Comparison of ENCODE assay signal across 11 cellular contexts in genomic region chr17:335691-336090, GRCh38. TPM values are rescaled to one million over a fixed set of nuclear protein-coding genes. Genes with fewer than 3 reads are reported as not detected.
DNase-seq lines count a peak whose midpoint lies in the region; ATAC-seq, FAIRE-seq and TF ChIP-seq lines count a peak whose summit lies in the region.
"Had no signal": no experiment of that assay in that cellular context is flagged by ENCODE, and none has a peak within 500 bp of the region (broad histone marks: within the 10 kb centered on the region; RNA-seq: fewer than 3 reads in every experiment).

No MANE protein-coding gene starts in this region.

- no peaks in the 10 kb centered on the region for H3K9me3 ChIP-seq in left ventricle myocardium inferior (replicated peaks)
- no peaks in the 10 kb centered on the region for H3K9me3 ChIP-seq in kidney (ENCODE audit: control insufficient read depth in 1 of 2, low read length in 2 of 2)
- no peaks in the 10 kb centered on the region for H3K9me3 ChIP-seq in upper lobe of left lung
- H3K9me3 ChIP-seq: prostate gland had no signal

- DNase-seq in left ventricle myocardium inferior (no peak), left ventricle myocardium superior (no peak), NCI-H2196 (lab: John Stamatoyannopoulos, UW; ENCODE audit: unreplicated experiment) (peak; percentile 57), kidney (peak; percentile 65), upper lobe of left lung (no peak)
- DNase-seq: SW 1271 had no signal

- TF ChIP-seq CTCF in left ventricle myocardium inferior (IDR thresholded peaks at IDR 0.05; ENCODE audit: borderline replicate concordance) (no peak), kidney (IDR thresholded peaks at IDR 0.05; ENCODE audit: borderline replicate concordance, extremely low read depth, insufficient read depth) (no peak), upper lobe of left lung (IDR thresholded peaks at IDR 0.05) (no peak)

- TF ChIP-seq EP300 in upper lobe of left lung (IDR thresholded peaks at IDR 0.05), result no peak

- no peak overlapping the region for H3K4me3 ChIP-seq in left ventricle myocardium inferior
- no peak overlapping the region for H3K4me3 ChIP-seq in kidney (ENCODE audit: low read length in 2 of 2)
- no peak overlapping the region for H3K4me3 ChIP-seq in upper lobe of left lung
- H3K4me3 ChIP-seq: prostate gland had no signal

- no peak for TF ChIP-seq POLR2A in upper lobe of left lung (IDR thresholded peaks at IDR 0.05)

- intact Hi-C loops in left ventricle myocardium inferior (cut with micrococcal nuclease) (no loop called here), left ventricle myocardium superior (cut with micrococcal nuclease) (no loop called here), kidney (cut with DNase I) (no loop called here)

- H3K27ac ChIP-seq in left ventricle myocardium inferior (replicated peaks) (peak overlapping the region; percentile 94), kidney (ENCODE audit: low read depth in 2 of 2, low read length in 2 of 2) (peak overlapping the region in 1 of 2 donors; percentile 33), upper lobe of left lung (peak overlapping the region in 3 of 4 donors; percentile 44 to 61 (median 51))

- no peak for FAIRE-seq in kidney (lab: Jason Lieb, UNC)
- FAIRE-seq: endometrium had no signal

- no peak overlapping the region for H3K9ac ChIP-seq in kidney (ENCODE audit: low read length in 2 of 2)

- H3K27me3 ChIP-seq in left ventricle myocardium inferior (ENCODE audit: low read depth), result peaks cover 26% of the 10 kb centered on the region
- no peaks in the 10 kb centered on the region for H3K27me3 ChIP-seq in upper lobe of left lung

- no peaks in the 10 kb centered on the region for H3K36me3 ChIP-seq in left ventricle myocardium inferior
- no peaks in the 10 kb centered on the region for H3K36me3 ChIP-seq in kidney (ENCODE audit: control insufficient read depth in 1 of 2, insufficient read depth in 2 of 2, low read length in 2 of 2)
- H3K36me3 ChIP-seq in upper lobe of left lung, result no peaks in the 10 kb centered on the region
- H3K36me3 ChIP-seq: prostate gland had no signal

- H3K4me1 ChIP-seq in left ventricle myocardium inferior (peaks cover 48% of the 10 kb centered on the region), kidney (ENCODE audit: control insufficient read depth in 1 of 2, insufficient read depth in 1 of 2, low read depth in 1 of 2, low read length in 2 of 2) (peaks cover 0 to 27% of the 10 kb centered on the region in 2 donors), upper lobe of left lung (peaks cover 23 to 61% (median 49%) of the 10 kb centered on the region in 4 donors)
- H3K4me1 ChIP-seq: prostate gland had no signal

- WGBS in upper lobe of left lung, 2 donors, result 45 to 64% methylated on average over 8 to 12 of the region's 12 CpGs

- no peak for ATAC-seq in left ventricle myocardium superior
- ATAC-seq in upper lobe of left lung (ENCODE audit: low FRiP score in 2 of 2), result no peak
- ATAC-seq in GM19035 (IDR thresholded peaks at IDR 0.05; ENCODE audit: unreplicated experiment), result no peak
- no peak for ATAC-seq in HG02852 (IDR thresholded peaks at IDR 0.05; ENCODE audit: unreplicated experiment)
- ATAC-seq in HG02973 (IDR thresholded peaks at IDR 0.05; ENCODE audit: unreplicated experiment), result no peak

RNA-seq across cellular contexts. Expression of gene RPH3AL, which starts 16.9 kb away (rescaled TPM):
- total RNA-seq in left ventricle myocardium inferior (4.0 TPM), left ventricle myocardium superior (3.8 TPM), kidney (55.9 TPM), upper lobe of left lung (10 to 100 TPM; 33.6 to 93.2 (median 54.3) TPM)
- 18.1 TPM for polyA plus RNA-seq in kidney (ENCODE audit: insufficient read depth, low read depth, low replicate concordance)

Comparison
In these comparisons a context has a peak if more than half of its experiments do, and no peak if none do; other contexts are left out.
1. DNase-seq: peak in NCI-H2196 (single experiment) and kidney (single experiment); none in left ventricle myocardium inferior (single experiment), left ventricle myocardium superior (single experiment) and upper lobe of left lung (0 of 2).